1 cellular context compared by ENCODE assay signal in genomic region chr10:4351723-4352565, GRCh38.
TF ChIP-seq lines count a peak whose summit lies in the region.

No MANE protein-coding gene starts in this region.

TF ChIP-seq in GM23338, 12 proteins besides CTCF, POLR2A, EP300 and RAD21 (continued from another document):
- TF ChIP-seq ZNF462 (CRISPR knock-in tag; IDR thresholded peaks at IDR 0.05) (no peak), STAT1 (IDR thresholded peaks at IDR 0.05; ENCODE audit: unreplicated experiment) (no peak), CREB1 (CRISPR knock-in tag; IDR thresholded peaks at IDR 0.05; ENCODE audit: low read depth) (no peak), POLR2AphosphoS5 (IDR thresholded peaks at IDR 0.05; ENCODE audit: low read depth) (no peak), ETS1 (IDR thresholded peaks at IDR 0.05) (no peak), EZH2phosphoT487 (IDR thresholded peaks at IDR 0.05; ENCODE audit: unreplicated experiment) (no peak), JUNB (IDR thresholded peaks at IDR 0.05; ENCODE audit: unreplicated experiment) (no peak), ZNF114 (CRISPR knock-in tag; IDR thresholded peaks at IDR 0.05) (no peak), REST (IDR thresholded peaks at IDR 0.05; ENCODE audit: unreplicated experiment) (no peak), ZNF331 (CRISPR knock-in tag; IDR thresholded peaks at IDR 0.05; ENCODE audit: low read depth) (no peak), EZH2 (IDR thresholded peaks at IDR 0.05; ENCODE audit: low read depth, unreplicated experiment) (no peak)
